ENCODE assay signal across 14 cellular contexts in the genomic region with DNA sequence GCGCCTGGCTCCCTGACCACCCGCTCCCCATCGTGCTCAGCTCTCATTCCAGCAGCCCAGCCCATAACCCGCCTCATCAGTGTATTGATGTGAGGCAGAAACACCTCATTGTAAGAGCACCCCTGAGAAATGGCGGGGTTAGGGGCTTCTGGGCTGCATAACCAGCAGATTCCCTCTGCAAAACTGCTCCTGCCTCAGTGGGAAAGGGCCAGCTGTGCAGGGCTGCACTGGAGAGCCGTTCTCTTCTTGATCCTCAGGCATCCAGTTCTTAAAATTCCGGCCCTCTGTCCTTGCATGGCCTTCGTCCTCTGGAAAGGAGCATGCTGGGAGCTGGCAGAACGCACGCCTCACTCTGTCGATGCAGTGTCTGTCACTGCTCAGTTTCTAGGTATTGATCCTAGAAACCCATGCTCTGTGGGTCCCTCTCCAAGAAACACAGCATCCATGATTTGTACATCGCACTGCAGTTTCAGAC.
DNase-seq lines count a peak whose midpoint lies in the region; ATAC-seq and TF ChIP-seq lines count a peak whose summit lies in the region.
"Had no signal": no experiment of that assay in that cellular context is flagged by ENCODE, and none has a peak within 500 bp of the region (broad histone marks: within the 10 kb centered on the region; RNA-seq: fewer than 3 reads in every experiment).

No MANE protein-coding gene starts in this region.

- H3K9me3 ChIP-seq in neural progenitor cell (ENCODE audit: low read depth): no peaks in the 10 kb centered on the region
- no peaks in the 10 kb centered on the region for H3K9me3 ChIP-seq in esophagus squamous epithelium

- intact Hi-C loops in esophagus squamous epithelium (cut with DNase I): no loop called here

- H3K79me2 ChIP-seq in neural progenitor cell (ENCODE audit: low read depth): no peaks in the 10 kb centered on the region

- no peak overlapping the region for H2AFZ ChIP-seq in neural progenitor cell (replicated peaks)

- DNase-seq in T-helper 1 cell: no peak
- no peak for DNase-seq in activated naive CD8-positive, alpha-beta T cell treated with anti-CD3 and anti-CD28 coated beads for 36 hours
- no peak for DNase-seq in neural progenitor cell (ENCODE audit: low spot score)
- DNase-seq in esophagus squamous epithelium (lab: John Stamatoyannopoulos, UW): no peak
- no peak for DNase-seq in stimulated activated CD4-positive, alpha-beta T cell treated with anti-CD3 and anti-CD28 coated beads, Interleukin-4, amount 100 ng/mL, for 1 hour
- no peak for DNase-seq in KG1 (lab: John Stamatoyannopoulos, UW)
- DNase-seq: MV-4-11, NCI-H2227 treated with DMSO at 0.1 percent for 48 hours, SHP77 had no signal

- WGBS in esophagus squamous epithelium, 2 donors: 77 to 92% methylated on average over 10 to 11 of the region's 12 CpGs

- H3K9me3 Mint-ChIP-seq in T-helper 1 cell treated with Interleukin-12 subunit alpha and Interleukin-12 subunit beta and Interleukin-4 antibody, amounts not matched to agents 30 μg/mL and 1 μg/mL, for 36 hours: no peaks in the 10 kb centered on the region
- H3K9me3 Mint-ChIP-seq in activated naive CD8-positive, alpha-beta T cell treated with anti-CD3 and anti-CD28 coated beads for 36 hours: peaks cover 4% of the 10 kb centered on the region
- no peaks in the 10 kb centered on the region for H3K9me3 Mint-ChIP-seq in neural progenitor cell
- H3K9me3 Mint-ChIP-seq: WTC11 had no signal

- H3K27ac ChIP-seq in neural progenitor cell (no peak overlapping the region), esophagus squamous epithelium (no peak overlapping the region)
- H3K27ac ChIP-seq: 22Rv1, dorsolateral prefrontal cortex had no signal

- peaks cover 13% of the 10 kb centered on the region for H3F3A ChIP-seq in neural progenitor cell (ENCODE audit: low read depth)

- H3K27me3 ChIP-seq in neural progenitor cell: no peaks in the 10 kb centered on the region
- H3K27me3 ChIP-seq in esophagus squamous epithelium: no peaks in the 10 kb centered on the region
- H3K27me3 ChIP-seq: dorsolateral prefrontal cortex had no signal

- H3K27me3 Mint-ChIP-seq in T-helper 1 cell treated with Interleukin-12 subunit alpha and Interleukin-12 subunit beta and Interleukin-4 antibody, amounts not matched to agents 30 μg/mL and 1 μg/mL, for 36 hours (ENCODE audit: low read depth): no peaks in the 10 kb centered on the region
- H3K27me3 Mint-ChIP-seq in activated naive CD8-positive, alpha-beta T cell treated with anti-CD3 and anti-CD28 coated beads for 36 hours: no peaks in the 10 kb centered on the region
- peaks cover 2% of the 10 kb centered on the region for H3K27me3 Mint-ChIP-seq in neural progenitor cell (ENCODE audit: insufficient read depth, low read depth)

- H3K4me3 Mint-ChIP-seq in T-helper 1 cell treated with Interleukin-12 subunit alpha and Interleukin-12 subunit beta and Interleukin-4 antibody, amounts not matched to agents 30 μg/mL and 1 μg/mL, for 36 hours: peak overlapping the region; percentile 80
- H3K4me3 Mint-ChIP-seq in activated naive CD8-positive, alpha-beta T cell treated with anti-CD3 and anti-CD28 coated beads for 36 hours: peak overlapping the region; percentile 48
- H3K4me3 Mint-ChIP-seq in neural progenitor cell: no peak overlapping the region
- H3K4me3 Mint-ChIP-seq: WTC11 had no signal

- H3K4me3 ChIP-seq in neural progenitor cell: no peak overlapping the region
- H3K4me3 ChIP-seq in esophagus squamous epithelium: no peak overlapping the region
- H3K4me3 ChIP-seq: dorsolateral prefrontal cortex had no signal

- TF ChIP-seq CTCF in neural progenitor cell (IDR thresholded peaks at IDR 0.05) (no peak), esophagus squamous epithelium (IDR thresholded peaks at IDR 0.05) (no peak)

- H3K4me1 ChIP-seq in neural progenitor cell (peaks cover 21% of the 10 kb centered on the region), esophagus squamous epithelium (peaks cover 0 to 6% (median 0%) of the 10 kb centered on the region in 3 donors)

- H3K4me2 ChIP-seq in neural progenitor cell: no peak overlapping the region

- no peak overlapping the region for H3K9ac ChIP-seq in neural progenitor cell

- peaks cover 45% of the 10 kb centered on the region for H3K4me1 Mint-ChIP-seq in T-helper 1 cell treated with Interleukin-12 subunit alpha and Interleukin-12 subunit beta and Interleukin-4 antibody, amounts not matched to agents 30 μg/mL and 1 μg/mL, for 36 hours (ENCODE audit: low read depth)
- peaks cover 35% of the 10 kb centered on the region for H3K4me1 Mint-ChIP-seq in activated naive CD8-positive, alpha-beta T cell treated with anti-CD3 and anti-CD28 coated beads for 36 hours
- H3K4me1 Mint-ChIP-seq in neural progenitor cell: peaks cover 49% of the 10 kb centered on the region

- ATAC-seq in HG02852 (IDR thresholded peaks at IDR 0.05; ENCODE audit: unreplicated experiment): peak; percentile 6
- ATAC-seq: WTC11 had no signal

- H3K36me3 Mint-ChIP-seq in T-helper 1 cell treated with Interleukin-12 subunit alpha and Interleukin-12 subunit beta and Interleukin-4 antibody, amounts not matched to agents 30 μg/mL and 1 μg/mL, for 36 hours (ENCODE audit: low read depth): peaks cover 48% of the 10 kb centered on the region
- peaks cover 48% of the 10 kb centered on the region for H3K36me3 Mint-ChIP-seq in activated naive CD8-positive, alpha-beta T cell treated with anti-CD3 and anti-CD28 coated beads for 36 hours
- peaks cover 16% of the 10 kb centered on the region for H3K36me3 Mint-ChIP-seq in neural progenitor cell

- no peaks in the 10 kb centered on the region for H3K36me3 ChIP-seq in neural progenitor cell
- H3K36me3 ChIP-seq in esophagus squamous epithelium: peaks cover 0 to 75% (median 0%) of the 10 kb centered on the region in 3 donors

- peaks cover 5% of the 10 kb centered on the region for H4K20me1 ChIP-seq in neural progenitor cell (ENCODE audit: low read depth)

- TF ChIP-seq POLR2A in esophagus squamous epithelium (IDR thresholded peaks at IDR 0.05): no peak

- peak overlapping the region; percentile 98 for H3K27ac Mint-ChIP-seq in T-helper 1 cell treated with Interleukin-12 subunit alpha and Interleukin-12 subunit beta and Interleukin-4 antibody, amounts not matched to agents 30 μg/mL and 1 μg/mL, for 36 hours
- peak overlapping the region; percentile 97 for H3K27ac Mint-ChIP-seq in activated naive CD8-positive, alpha-beta T cell treated with anti-CD3 and anti-CD28 coated beads for 36 hours
- H3K27ac Mint-ChIP-seq in neural progenitor cell: peak overlapping the region; percentile 87
